ENCODE assay signal across 8 cellular contexts in genomic region chr2:189661957-189662321, GRCh38. TPM values are rescaled to one million over a fixed set of nuclear protein-coding genes. Genes with fewer than 3 reads are reported as not detected.
A peak's percentile ranks its signal among the peaks of the same experiment; 100 is the strongest.
DNase-seq lines count a peak whose midpoint lies in the region; ATAC-seq, FAIRE-seq and TF ChIP-seq lines count a peak whose summit lies in the region.

No MANE protein-coding gene starts in this region.

- H2BK5ac ChIP-seq in H1 (ENCODE audit: low read depth, low read length) = no peak overlapping the region

- peak overlapping the region; percentile 91 for H3K4me2 ChIP-seq in KMS-11
- peak overlapping the region; percentile 92 to 94 for H3K4me2 ChIP-seq in H1 (ENCODE audit: insufficient read depth in 1 of 2, low read depth in 2 of 2, low read length in 2 of 2)

- FAIRE-seq in H1 (lab: Jason Lieb, UNC) = no peak

- no peak overlapping the region for H3K23ac ChIP-seq in H1 (ENCODE audit: insufficient read length)

- H2BK120ac ChIP-seq in H1 (replicated peaks; ENCODE audit: low read depth, low read length) = no peak overlapping the region

- H2AFZ ChIP-seq in KMS-11 (ENCODE audit: low read depth) = peak overlapping the region; percentile 94; the same call in 1 of the 2 replicates
- H2AFZ ChIP-seq in H1 (ENCODE audit: low read length) = no peak overlapping the region; the same call in 1 of the 2 replicates
- peak overlapping the region; percentile 57 for H2AFZ ChIP-seq in neuron (ENCODE audit: low read depth, low read length)

- H3K79me1 ChIP-seq in H1 (ENCODE audit: low read depth, low read length) = no peaks in the 10 kb centered on the region; the same call in 1 of the 2 replicates

- H3K4me3 Mint-ChIP-seq in HFFc6 = no peak overlapping the region

- H2BK15ac ChIP-seq in H1 (ENCODE audit: low read length) = no peak overlapping the region

- H3K9ac ChIP-seq in KMS-11 (peak overlapping the region; percentile 75), H1 (replicated peaks in 1 of 4; ENCODE audit: extremely low read depth in 1 of 4, low read depth in 3 of 4, low read length in 3 of 4) (peak overlapping the region in 3 of 4 experiments; percentile 93 to 98 (median 97); a peak in 6 of 7 replicates)

- no peak overlapping the region for H4K91ac ChIP-seq in H1 (replicated peaks; ENCODE audit: insufficient read length, low read length)

- no peak overlapping the region for H3K56ac ChIP-seq in H1 (replicated peaks; ENCODE audit: insufficient read length, low read depth, low read length)

- H3K4me3 ChIP-seq in KMS-11 (IDR thresholded peaks at IDR 0.05; ENCODE audit: insufficient read depth, low read depth, low read length) = peak overlapping the region; percentile 97
- peak overlapping the region; percentile 52 to 99 (median 94) for H3K4me3 ChIP-seq in H1 (ENCODE audit: extremely low read depth in 1 of 4, insufficient read depth in 2 of 4, low read depth in 3 of 4, low read length in 4 of 4)
- peak overlapping the region; percentile 78 for H3K4me3 ChIP-seq in neuron (ENCODE audit: low read length)

- H3K36me3 Mint-ChIP-seq in HFFc6 (ENCODE audit: low read depth) = no peaks in the 10 kb centered on the region; the same call in 1 of the 2 replicates

- no peak overlapping the region for H4K5ac ChIP-seq in H1 (ENCODE audit: insufficient read length, low read depth, low read length)

- TF ChIP-seq CTCF in C4-2B (conservative IDR thresholded peaks at IDR 0.05) (no peak), KMS-11 (conservative IDR thresholded peaks at IDR 0.05; ENCODE audit: low read depth, low read length) (no peak), H1 (IDR thresholded peaks at IDR 0.05; ENCODE audit: control extremely low read depth in 1 of 3, insufficient read depth in 1 of 3, low read depth in 1 of 3, low read length in 3 of 3) (no peak), HFFc6 (IDR thresholded peaks at IDR 0.05) (no peak)

- peaks cover 2% of the 10 kb centered on the region; the same call in 1 of the 2 replicates for H3K23me2 ChIP-seq in H1 (ENCODE audit: low read depth, low read length)

- no peak overlapping the region for H3K27ac Mint-ChIP-seq in HFFc6

- no peak overlapping the region for H3K14ac ChIP-seq in H1 (ENCODE audit: insufficient read length)

- H3K9me3 ChIP-seq in H1 (ENCODE audit: insufficient read depth in 2 of 2, low read depth in 1 of 2, low read length in 1 of 2) (no peaks in the 10 kb centered on the region), neuron (ENCODE audit: low read length) (no peaks in the 10 kb centered on the region)

- TF ChIP-seq EP300 in H1 (IDR thresholded peaks at IDR 0.05; ENCODE audit: borderline replicate concordance in 1 of 2, low read depth in 2 of 2, low read length in 2 of 2) = no peak

- no peak overlapping the region for H2BK20ac ChIP-seq in H1 (ENCODE audit: low read length)

- POLR2A ChIA-PET in H1 (lab: Charles Lee; ENCODE audit: partially characterized antibody) = interaction anchor here (0.9 to 3.2 kb wide), 6 partner anchors 8 to 122 kb away, joined by 3 to 12 read pairs (median 4); partner anchors contain the start of genes ORMDL1 and PMS1

- no peak for ATAC-seq in HG03521 (IDR thresholded peaks at IDR 0.05; ENCODE audit: unreplicated experiment)

- H3K4me1 Mint-ChIP-seq in HFFc6 (ENCODE audit: low read depth) = peaks cover 22% of the 10 kb centered on the region

- no peak overlapping the region for H3K4ac ChIP-seq in H1 (replicated peaks; ENCODE audit: insufficient read length, low read depth, low read length)

- TF ChIP-seq RAD21 in H1 (IDR thresholded peaks at IDR 0.05 in 1 of 2, conservative IDR thresholded peaks at IDR 0.05 in 1 of 2; ENCODE audit: low read depth in 2 of 2, low read length in 2 of 2) = no peak

- no peak overlapping the region for H3K18ac ChIP-seq in H1 (ENCODE audit: extremely low read depth, low read length)

- H4K8ac ChIP-seq in H1 (ENCODE audit: extremely low read depth, insufficient read depth, low read length) = no peak overlapping the region

- peak overlapping the region; percentile 84 for H3K27ac ChIP-seq in C4-2B
- no peak overlapping the region for H3K27ac ChIP-seq in KMS-11
- no peak overlapping the region for H3K27ac ChIP-seq in H1 (ENCODE audit: low read depth, low read length)

- TF ChIP-seq POLR2A in H1 (IDR thresholded peaks at IDR 0.05; ENCODE audit: control extremely low read depth in 1 of 2, low read depth in 2 of 2, low read length in 2 of 2) = no peak

- no peaks in the 10 kb centered on the region for H4K20me1 ChIP-seq in KMS-11 (ENCODE audit: insufficient read depth)
- no peaks in the 10 kb centered on the region for H4K20me1 ChIP-seq in H1 (replicated peaks in 1 of 2; ENCODE audit: control insufficient read depth in 1 of 2, insufficient read depth in 2 of 2, low read length in 2 of 2)

- H2AK5ac ChIP-seq in H1 (ENCODE audit: low read depth, low read length) = no peak overlapping the region

- no peaks in the 10 kb centered on the region for H3K27me3 ChIP-seq in KMS-11 (ENCODE audit: insufficient read depth, low read depth)
- no peaks in the 10 kb centered on the region for H3K27me3 ChIP-seq in H1 (replicated peaks in 1 of 4; ENCODE audit: control insufficient read depth in 3 of 4, extremely low read depth in 1 of 4, insufficient read depth in 3 of 4, low read length in 3 of 4)
- H3K27me3 ChIP-seq in neuron (ENCODE audit: insufficient read depth, low read length) = no peaks in the 10 kb centered on the region

- H3K4me1 ChIP-seq in KMS-11 (ENCODE audit: low read depth, poor library complexity, severe bottlenecking) (peaks cover 54% of the 10 kb centered on the region), H1 (replicated peaks in 1 of 4; ENCODE audit: control insufficient read depth in 3 of 4, insufficient read depth in 4 of 4, low read length in 3 of 4) (peaks cover 0 to 5% (median 0%) of the 10 kb centered on the region in 4 experiments; a peak in 2 of 7 replicates), neuron (ENCODE audit: insufficient read depth, low read length) (peaks cover 11% of the 10 kb centered on the region)

- H3K79me2 ChIP-seq in KMS-11 (ENCODE audit: insufficient read depth, low read depth) (peaks cover 28% of the 10 kb centered on the region), H1 (ENCODE audit: control insufficient read depth in 1 of 2, insufficient read depth in 2 of 2, low read length in 2 of 2) (peaks cover 0 to 24% of the 10 kb centered on the region in 2 experiments)

- WGBS in H1 (ENCODE audit: extremely low coverage in 1 of 2, insufficient coverage in 1 of 2, insufficient read length in 1 of 2, insufficient replicate concordance in 2 of 2, low coverage in 1 of 2, low lambda C conversion rate in 2 of 2, missing lambda C conversion rate in 1 of 2), 2 experiments = 22% methylated on average over 9 of the region's 9 CpGs; no CpG with 5 or more reads in 1 of the 2 experiments

- DNase-seq in H1 (ENCODE audit: low read depth in 1 of 2, low spot score in 2 of 2) = no peak
- no peak for DNase-seq in HFFc6
- DNase-seq in MV-4-11 (lab: John Stamatoyannopoulos, UW) = no peak
- no peak for DNase-seq in foreskin melanocyte

- CTCF ChIA-PET in H1 (lab: Charles Lee; ENCODE audit: partially characterized antibody) = interaction anchor here (0.8 to 6.3 kb wide), 9 partner anchors 11 to 163 kb away, joined by 3 to 82 read pairs (median 7); partner anchors contain the start of genes ANKAR and OSGEPL1

- no peaks in the 10 kb centered on the region for H3K27me3 Mint-ChIP-seq in HFFc6 (ENCODE audit: insufficient read depth)

- H3K9me3 Mint-ChIP-seq in HFFc6 = no peaks in the 10 kb centered on the region

- H3K36me3 ChIP-seq in KMS-11 (ENCODE audit: insufficient read depth) (peaks cover 3% of the 10 kb centered on the region; the same call in 1 of the 2 replicates), H1 (ENCODE audit: control insufficient read depth in 2 of 4, insufficient read depth in 4 of 4, low read length in 3 of 4) (peaks cover 2 to 15% (median 7%) of the 10 kb centered on the region in 4 experiments; a peak in 5 of 8 replicates), neuron (ENCODE audit: insufficient read depth, low read length) (peaks cover 23% of the 10 kb centered on the region)

- H2BK12ac ChIP-seq in H1 (ENCODE audit: low read depth, low read length) = no peak overlapping the region

TF ChIP-seq in H1, 55 proteins besides CTCF, POLR2A, EP300 and RAD21 (continues in another document):
- no peak for TF ChIP-seq HDAC6 (IDR thresholded peaks at IDR 0.05; ENCODE audit: low read depth, low read length)

RNA-seq across cellular contexts. Expression of gene ASNSD1, which starts 0.7 kb away (rescaled TPM):
- 37.7 and 44.8 TPM in 2 replicates for total RNA-seq in H1 (2021; fragmentation: NEBNext Ultra II Directional; extraction: Animal tissue kit (Norgen Biotek cat#: 25700))
- polyA plus RNA-seq in H1 (2011; rRNA removed) = 7.1 and 14.1 TPM in 2 replicates
- polyA plus RNA-seq in H1 (2011; cell fraction: cytosol; rRNA removed) = 25.6 TPM
- 5.2 TPM for polyA plus RNA-seq in H1 (2011; cell fraction: nucleus; rRNA removed)
- polyA plus RNA-seq in H1 (2012, experiment 1 of 2) = 22.2 to 46.5 TPM (median 24.8 TPM) in 4 replicates
- polyA plus RNA-seq in H1 (2012, experiment 2 of 2) = 4.0 TPM
- polyA plus RNA-seq in H1 (2013, experiment 1 of 2) = 60.0 TPM
- polyA plus RNA-seq in H1 (2013, experiment 2 of 2) = 64.5 TPM
- polyA minus RNA-seq in H1 (2011; rRNA and poly(A)+ RNA removed) = 17.7 and 24.4 TPM in 2 replicates
- 82.5 TPM for polyA minus RNA-seq in H1 (2011; cell fraction: cytosol; rRNA and poly(A)+ RNA removed)
- polyA minus RNA-seq in H1 (2011; cell fraction: nucleus; rRNA and poly(A)+ RNA removed) = 14.6 TPM
- 10 to 100 TPM; 36.7 to 43.4 (median 38.3) TPM for total RNA-seq in HFFc6 (2021; fragmentation: NEBNext Ultra II Directional; extraction: Animal tissue kit (Norgen Biotek cat#: 25700))

RNA-seq across cellular contexts. Expression of gene ANKAR, which starts 12.5 kb away (rescaled TPM):
- total RNA-seq in H1 (2021; fragmentation: NEBNext Ultra II Directional; extraction: Animal tissue kit (Norgen Biotek cat#: 25700)) = 1.5 and 1.7 TPM in 2 replicates
- polyA plus RNA-seq in H1 (2011; rRNA removed) = 0.47 and 0.56 TPM in 2 replicates
- polyA plus RNA-seq in H1 (2011; cell fraction: cytosol; rRNA removed) = 0.97 TPM
- polyA plus RNA-seq in H1 (2011; cell fraction: nucleus; rRNA removed) = 1.2 TPM
- 0.31 to 1.0 TPM (median 0.70 TPM) in 4 replicates for polyA plus RNA-seq in H1 (2012, experiment 1 of 2)
- not detected for polyA plus RNA-seq in H1 (2012, experiment 2 of 2)
- 1.1 TPM for polyA plus RNA-seq in H1 (2013, experiment 1 of 2)
- polyA plus RNA-seq in H1 (2013, experiment 2 of 2) = 1.2 TPM
- 1.3 TPM in 2 replicates for polyA minus RNA-seq in H1 (2011; rRNA and poly(A)+ RNA removed)
- 1.1 TPM for polyA minus RNA-seq in H1 (2011; cell fraction: cytosol; rRNA and poly(A)+ RNA removed)
- 4.2 TPM for polyA minus RNA-seq in H1 (2011; cell fraction: nucleus; rRNA and poly(A)+ RNA removed)
- total RNA-seq in HFFc6 (2021; fragmentation: NEBNext Ultra II Directional; extraction: Animal tissue kit (Norgen Biotek cat#: 25700)) = 1 to 10 TPM; 1.4 to 2.2 (median 1.7) TPM
